19 cellular contexts compared by ENCODE assay signal in the genomic region with DNA sequence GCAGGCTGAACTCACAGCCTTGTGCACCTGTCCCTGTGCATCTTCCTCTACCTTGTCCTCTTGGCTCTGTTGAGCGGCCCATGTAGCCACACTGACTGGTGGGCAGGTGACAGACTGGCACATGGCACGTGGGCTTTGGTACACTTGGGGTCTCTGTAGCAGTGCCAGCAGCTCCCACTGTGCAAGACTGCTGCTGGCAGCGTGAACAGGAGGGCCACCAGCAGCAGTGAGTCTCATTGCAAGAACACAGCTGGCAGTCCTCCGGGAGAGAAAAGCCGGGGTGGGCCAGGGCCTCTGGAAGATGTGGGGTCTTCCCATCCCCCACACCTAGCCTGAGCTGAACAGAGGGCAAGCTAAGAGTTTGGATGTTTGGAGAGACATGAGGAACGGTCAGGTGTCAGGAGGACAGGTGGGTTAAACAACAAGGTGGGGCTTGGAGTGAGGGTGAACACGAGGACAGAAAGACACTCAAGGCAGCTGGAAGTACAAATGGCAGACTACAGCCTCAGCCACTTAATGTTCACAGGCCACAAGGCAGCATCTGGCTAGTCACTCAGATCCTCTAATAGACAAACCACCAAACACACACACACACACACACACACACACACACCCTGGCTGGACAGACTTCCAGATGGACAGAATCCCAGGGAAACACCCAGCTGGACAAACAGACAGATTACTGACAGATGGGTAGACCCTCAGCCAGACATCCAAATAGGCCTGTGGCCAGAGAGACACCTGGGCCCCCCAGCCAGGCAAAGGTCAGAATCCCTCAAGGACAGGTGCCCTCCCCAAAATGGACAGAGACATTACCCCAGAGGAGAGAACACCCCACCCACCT. TPM values are rescaled to one million over a fixed set of nuclear protein-coding genes. Genes with fewer than 3 reads are reported as not detected.
A peak's percentile ranks its signal among the peaks of the same experiment; 100 is the strongest.
DNase-seq lines count a peak whose midpoint lies in the region; ATAC-seq and TF ChIP-seq lines count a peak whose summit lies in the region.
"Had no signal": no experiment of that assay in that cellular context is flagged by ENCODE, and none has a peak within 500 bp of the region (broad histone marks: within the 10 kb centered on the region; RNA-seq: fewer than 3 reads in every experiment).

No MANE protein-coding gene starts in this region.

- H3K36me3 ChIP-seq in lung (ENCODE audit: control insufficient read depth in 2 of 2, insufficient read depth in 2 of 2, low read length in 2 of 2) = no peaks in the 10 kb centered on the region
- H3K36me3 ChIP-seq: BE2C had no signal

- no peak for TF ChIP-seq CTCF in AG10803 (conservative IDR thresholded peaks at IDR 0.05; ENCODE audit: low read length)
- TF ChIP-seq CTCF in CD4-positive, alpha-beta T cell (IDR thresholded peaks at IDR 0.05) = no peak
- TF ChIP-seq CTCF in lung (IDR thresholded peaks at IDR 0.05; ENCODE audit: control extremely low read depth, extremely low read depth) = no peak

- intact Hi-C loops in CD4-positive, alpha-beta T cell (cut with DNase I, micrococcal nuclease) = loop anchor here in 1 of 2 experiments (2.0 to 10.0 kb wide), 2 partner anchors 17 to 521 kb away; no protein-coding TSS in a partner anchor

- no peaks in the 10 kb centered on the region for H3K27me3 Mint-ChIP-seq in CD4-positive, alpha-beta T cell
- H3K27me3 Mint-ChIP-seq: stimulated activated naive B cell treated with anti-CD40 and anti-IgM and Interleukin-4, amounts not matched to agents 10 μg/mL and 1 μg/mL and 100 μg/mL, for 72 hours had no signal

- POLR2A ChIA-PET in CD4-positive, alpha-beta T cell (lab: Charles Lee) = interaction anchor here (1.4 to 6.7 kb wide), 2 partner anchors 11 to 16 kb away, joined by 4 to 75 read pairs; a partner anchor contains a TSS

- H3K9me3 Mint-ChIP-seq in CD4-positive, alpha-beta T cell = no peaks in the 10 kb centered on the region
- H3K9me3 Mint-ChIP-seq: HFFc6; stimulated activated naive B cell treated with anti-CD40 and anti-IgM and Interleukin-4, amounts not matched to agents 10 μg/mL and 1 μg/mL and 100 μg/mL, for 72 hours had no signal

- H3K4me3 Mint-ChIP-seq in CD4-positive, alpha-beta T cell = peak overlapping the region; percentile 89
- H3K4me3 Mint-ChIP-seq: stimulated activated naive B cell treated with anti-CD40 and anti-IgM and Interleukin-4, amounts not matched to agents 10 μg/mL and 1 μg/mL and 100 μg/mL, for 72 hours had no signal

- CTCF ChIA-PET in CD4-positive, alpha-beta T cell (lab: Charles Lee) = interaction anchor here (1.1 kb wide), 1 partner anchor 11 kb away, joined by 3 read pairs; a partner anchor contains a TSS

- H3K4me3 ChIP-seq in AG10803 (ENCODE audit: low read length) (no peak overlapping the region), lung (no peak overlapping the region)
- H3K4me3 ChIP-seq: tibial nerve had no signal

- WGBS in lung, 2 donors = 85 to 89% methylated on average over 7 of the region's 7 CpGs

- no peak for ATAC-seq in CD4-positive, alpha-beta T cell (ENCODE audit: poor library complexity)
- ATAC-seq in lung (ENCODE audit: insufficient read depth, low FRiP score) = no peak
- ATAC-seq in stimulated activated naive CD8-positive, alpha-beta T cell treated with anti-CD3 and anti-CD28 coated beads, Interleukin-15, Interleukin-2, amounts not matched to agents 100 U/mL and 50 U/mL, for 24 hours = no peak
- no peak for ATAC-seq in GM19455 (IDR thresholded peaks at IDR 0.05; ENCODE audit: unreplicated experiment)
- ATAC-seq: stimulated activated naive B cell treated with anti-CD40 and anti-IgM and Interleukin-4, amounts not matched to agents 10 μg/mL and 1 μg/mL and 100 μg/mL, for 72 hours had no signal

- H3K27ac Mint-ChIP-seq in CD4-positive, alpha-beta T cell = no peak overlapping the region
- H3K27ac Mint-ChIP-seq: HFFc6; stimulated activated naive B cell treated with anti-CD40 and anti-IgM and Interleukin-4, amounts not matched to agents 10 μg/mL and 1 μg/mL and 100 μg/mL, for 72 hours had no signal

- H3K27me3 ChIP-seq in CD4-positive, alpha-beta T cell (ENCODE audit: control insufficient read depth, insufficient read depth, low read length) = no peaks in the 10 kb centered on the region
- no peaks in the 10 kb centered on the region for H3K27me3 ChIP-seq in lung (ENCODE audit: control insufficient read depth, insufficient read depth)
- H3K27me3 ChIP-seq: BE2C, tibial nerve had no signal

- DNase-seq in AG10803 (ENCODE audit: low read depth) = peak; percentile 21
- DNase-seq in CD4-positive, alpha-beta T cell = no peak
- DNase-seq in SHP77 (lab: John Stamatoyannopoulos, UW) = peak; percentile 61 to 64
- peak; percentile 27 for DNase-seq in lung (ENCODE audit: low spot score)
- DNase-seq in effector CD8-positive, alpha-beta T cell (lab: John Stamatoyannopoulos, UW) = no peak
- DNase-seq in stimulated activated naive CD8-positive, alpha-beta T cell treated with anti-CD3 and anti-CD28 coated beads, Interleukin-15, Interleukin-2, amounts not matched to agents 100 U/mL and 50 U/mL, for 24 hours = no peak
- DNase-seq in T-helper 1 cell = no peak
- DNase-seq: activated naive CD4-positive, alpha-beta T cell treated with anti-CD3 and anti-CD28 coated beads, Interleukin-2, amount 50 U/mL, for 16 hours; BE2C; effector CD4-positive, alpha-beta T cell; NCI-H1930; NCI-H774; stimulated activated CD4-positive, alpha-beta T cell treated with anti-CD3 and anti-CD28 coated beads, Interleukin-12 subunit alpha, Interleukin-12 subunit beta, amount 100 ng/mL, for 4 hours; stimulated activated naive B cell treated with anti-CD40 and anti-IgM and Interleukin-4, amounts not matched to agents 10 μg/mL and 1 μg/mL and 100 μg/mL, for 72 hours; T-helper 2 cell had no signal

- H3K4me1 Mint-ChIP-seq in CD4-positive, alpha-beta T cell (ENCODE audit: low read depth) = peaks cover 17% of the 10 kb centered on the region

- no peak overlapping the region for H3K27ac ChIP-seq in CD4-positive, alpha-beta T cell (ENCODE audit: low read depth, low read length)
- no peak overlapping the region for H3K27ac ChIP-seq in lung (ENCODE audit: low read depth in 1 of 2, low read length in 1 of 2)
- H3K27ac ChIP-seq: RWPE1, tibial nerve had no signal

- no peaks in the 10 kb centered on the region for H3K9me3 ChIP-seq in CD4-positive, alpha-beta T cell (ENCODE audit: control insufficient read depth, low read length)
- H3K9me3 ChIP-seq in lung (ENCODE audit: control insufficient read depth in 2 of 2, insufficient read depth in 1 of 2, low read length in 1 of 2) = no peaks in the 10 kb centered on the region
- H3K9me3 ChIP-seq: BE2C, tibial nerve had no signal

- peaks cover 5 to 12% of the 10 kb centered on the region in 2 donors for H3K4me1 ChIP-seq in lung (ENCODE audit: control insufficient read depth in 2 of 2, insufficient read depth in 2 of 2, low read length in 2 of 2)
- H3K4me1 ChIP-seq: BE2C had no signal

- H3K36me3 Mint-ChIP-seq in CD4-positive, alpha-beta T cell (ENCODE audit: low read depth) = peaks cover 7% of the 10 kb centered on the region

RNA-seq across cellular contexts. Expression of a gene that starts 2.3 kb away (rescaled TPM):
- total RNA-seq in CD4-positive, alpha-beta T cell = 10 to 100 TPM; 27.6 to 27.8 TPM
- 10 to 100 TPM; 29.2 to 88.3 TPM for total RNA-seq in lung
- 10 to 100 TPM; 52.5 to 67.0 TPM for polyA plus RNA-seq in lung

RNA-seq across cellular contexts. Expression of a gene that starts 10.8 kb away (rescaled TPM):
- total RNA-seq in CD4-positive, alpha-beta T cell = 10 to 100 TPM; 81.7 to 88.1 TPM
- 10 to 100 TPM; 40.4 to 88.5 TPM for total RNA-seq in lung
- 100 to 1,000 TPM in 1 of 2 donors, 10 to 100 TPM in 1; 83.9 to 113 TPM for polyA plus RNA-seq in lung

Comparison
In these comparisons a context has a peak if more than half of its experiments do, and no peak if none do; other contexts are left out.
1. DNase-seq: peak in AG10803 (single experiment), SHP77 (2 of 2) and lung (single experiment); none in CD4-positive, alpha-beta T cell (0 of 10), effector CD8-positive, alpha-beta T cell (single experiment), stimulated activated naive CD8-positive, alpha-beta T cell treated with anti-CD3 and anti-CD28 coated beads, Interleukin-15, Interleukin-2, amounts not matched to agents 100 U/mL and 50 U/mL, for 24 hours (single experiment) and T-helper 1 cell (0 of 5).